ENCODE assay signal across 10 cellular contexts in the genomic region with DNA sequence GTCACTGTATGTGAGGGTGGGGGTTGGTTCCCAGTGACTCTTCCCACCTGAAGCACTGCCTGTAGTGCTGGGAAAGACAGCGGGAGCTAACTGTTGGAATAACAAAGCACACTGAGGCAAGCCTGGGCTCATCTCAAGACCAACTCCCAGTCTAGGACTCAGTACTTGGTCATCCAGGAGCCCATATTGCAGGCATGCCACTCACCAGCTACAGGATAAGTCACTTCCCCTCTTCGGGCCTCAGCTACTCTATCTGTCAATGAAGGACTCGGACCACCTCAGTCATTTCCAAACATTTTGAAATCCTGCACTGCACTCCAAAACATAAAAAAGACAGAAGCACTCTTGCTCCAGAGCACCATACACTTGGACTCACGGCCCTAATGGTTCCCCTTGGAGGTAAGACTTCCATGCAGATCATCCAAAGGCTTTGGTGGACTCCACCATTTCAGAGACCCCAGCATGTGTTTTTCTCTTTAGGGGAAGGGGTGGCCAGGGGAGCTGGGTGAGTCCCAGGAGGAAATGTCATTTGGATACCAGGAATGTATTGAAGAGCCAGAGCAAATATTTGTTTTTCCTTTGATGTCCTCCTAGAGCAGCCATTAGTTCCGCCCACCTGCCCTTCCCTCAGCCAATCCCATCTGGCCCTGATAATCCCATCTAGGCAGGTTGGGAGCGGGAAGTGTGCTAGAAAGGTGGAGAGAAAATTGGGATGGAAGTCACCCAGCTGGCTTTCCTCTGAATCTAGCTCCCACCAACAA. TPM values are rescaled to one million over a fixed set of nuclear protein-coding genes. Genes with fewer than 3 reads are reported as not detected.
DNase-seq lines count a peak whose midpoint lies in the region; ATAC-seq and TF ChIP-seq lines count a peak whose summit lies in the region.
"Had no signal": no experiment of that assay in that cellular context is flagged by ENCODE, and none has a peak within 500 bp of the region (broad histone marks: within the 10 kb centered on the region; RNA-seq: fewer than 3 reads in every experiment).

No MANE protein-coding gene starts in this region.

- peaks cover 63 to 69% of the 10 kb centered on the region in 2 donors for H3K4me1 ChIP-seq in mucosa of rectum (ENCODE audit: control insufficient read depth in 2 of 2, insufficient read depth in 2 of 2, low read length in 2 of 2)

- no peaks in the 10 kb centered on the region for H3K36me3 ChIP-seq in mucosa of rectum (ENCODE audit: control insufficient read depth in 2 of 2, insufficient read depth in 2 of 2, low read length in 2 of 2)

- DNase-seq in COR-L47 (lab: John Stamatoyannopoulos, UW) (peak; percentile 66), NCI-H187 treated with DMSO at 0.1 percent for 48 hours (lab: John Stamatoyannopoulos, UW) (peak; percentile 97), GM19240 (ENCODE audit: insufficient read length, low spot score) (no peak), left cardiac atrium (no peak)

- no peaks in the 10 kb centered on the region for H3K9me3 ChIP-seq in mucosa of rectum (ENCODE audit: control insufficient read depth in 2 of 2, low read length in 2 of 2)

- intact Hi-C loops in left cardiac atrium (cut with DNase I): no loop called here

- peak overlapping the region; percentile 70 to 95 (median 88) for H3K4me3 Mint-ChIP-seq in brain

- H3K27me3 ChIP-seq in mucosa of rectum (ENCODE audit: control insufficient read depth in 2 of 2, insufficient read depth in 2 of 2, low read length in 2 of 2): no peaks in the 10 kb centered on the region

- H3K9ac ChIP-seq in mucosa of rectum (ENCODE audit: low read depth in 1 of 2, low read length in 2 of 2): peak overlapping the region; percentile 41 to 48

- ATAC-seq in HG03135 (IDR thresholded peaks at IDR 0.05; ENCODE audit: unreplicated experiment) (no peak), HG03095 (IDR thresholded peaks at IDR 0.05; ENCODE audit: unreplicated experiment) (no peak), left cardiac atrium (no peak)

- peaks cover 81% of the 10 kb centered on the region for H3K4me1 Mint-ChIP-seq in brain

- H3K4me3 ChIP-seq in mucosa of rectum (ENCODE audit: low read length in 2 of 2): peak overlapping the region; percentile 68 to 99

- peak overlapping the region; percentile 70 to 100 (median 97) for H3K27ac Mint-ChIP-seq in brain

- TF ChIP-seq CTCF in brain (conservative IDR thresholded peaks at IDR 0.05): no peak

- no peaks in the 10 kb centered on the region for H3K36me3 Mint-ChIP-seq in brain

- no peaks in the 10 kb centered on the region for H3K27me3 Mint-ChIP-seq in brain

- H3K9me3 Mint-ChIP-seq in brain: peaks cover 0 to 2% (median 0%) of the 10 kb centered on the region in 5 experiments

- H3K27ac ChIP-seq in mucosa of rectum (ENCODE audit: low read depth in 2 of 2, low read length in 2 of 2): peak overlapping the region; percentile 85 to 93

RNA-seq across cellular contexts. Expression of a gene that starts 3.1 kb away (rescaled TPM):
- 14.4 TPM for polyA plus RNA-seq in brain (ENCODE audit: insufficient read depth, low read depth, low replicate concordance)
- 1 to 10 TPM; 1.2 to 1.4 TPM for total RNA-seq in left cardiac atrium

RNA-seq across cellular contexts. Expression of a gene that starts 38.3 kb away (rescaled TPM):
- polyA plus RNA-seq in brain (ENCODE audit: insufficient read depth, low read depth, low replicate concordance): 11.4 TPM
- total RNA-seq in left cardiac atrium: under 1 TPM; 0.31 to 0.53 TPM
- total RNA-seq: left ventricle myocardium superior; T-helper 1 cell treated with Interleukin-12 subunit alpha and Interleukin-12 subunit beta and Interleukin-4 antibody, amounts not matched to agents 30 ng/mL and 1 ng/mL, for 36 hours had no signal

Comparison
In these comparisons a context has a peak if more than half of its experiments do, and no peak if none do; other contexts are left out.
1. DNase-seq: peak in COR-L47 (single experiment) and NCI-H187 treated with DMSO at 0.1 percent for 48 hours (single experiment); none in GM19240 (single experiment) and left cardiac atrium (single experiment).